1 cellular context compared by ENCODE assay signal in the genomic region with DNA sequence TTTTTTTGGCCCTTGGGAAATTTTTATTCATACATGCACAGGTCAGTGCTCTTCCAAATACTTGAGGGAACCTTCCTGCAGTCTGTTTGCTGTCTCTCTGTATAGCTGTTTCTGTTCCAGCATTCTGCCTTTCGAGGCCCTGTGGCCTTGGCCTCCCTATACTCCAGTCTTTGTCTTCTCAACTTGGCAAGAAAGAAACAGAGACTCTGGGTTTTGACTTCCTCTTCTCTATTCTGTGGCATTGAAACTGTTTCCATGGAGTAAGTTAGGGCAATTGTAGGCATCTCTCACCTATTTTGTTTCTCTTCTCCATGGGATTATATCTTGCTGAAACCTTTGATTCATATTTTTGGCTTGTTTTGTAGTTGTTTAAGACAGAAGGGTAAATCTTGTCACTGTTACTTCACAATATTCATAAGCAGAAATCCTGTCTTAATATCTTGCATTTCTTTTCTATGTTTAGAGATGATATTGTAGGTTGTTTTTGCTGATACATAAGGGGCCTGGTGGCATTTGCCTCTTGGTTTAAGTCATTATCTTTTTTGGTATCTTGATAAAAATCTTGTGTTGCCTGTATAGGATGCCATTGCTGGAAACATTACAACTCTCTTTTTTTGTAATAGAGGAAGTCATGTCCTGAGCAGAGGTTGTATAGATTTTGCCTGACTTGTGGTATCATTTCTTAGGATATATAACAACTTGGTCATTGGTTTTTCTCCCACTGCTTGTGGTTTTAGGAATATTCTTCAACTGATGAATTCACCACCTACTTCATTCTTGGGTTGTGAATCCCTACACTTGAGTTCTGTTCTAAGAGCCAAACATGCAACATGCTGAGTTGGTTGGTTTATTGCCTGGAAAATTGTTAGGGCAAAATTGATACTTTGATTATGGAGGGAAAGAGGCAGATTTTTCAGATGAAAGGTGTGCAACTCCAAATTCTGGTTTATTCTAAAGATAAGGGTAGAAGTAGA.
TF ChIP-seq lines count a peak whose summit lies in the region.

No MANE protein-coding gene starts in this region.

TF ChIP-seq in GM12878, 131 proteins besides CTCF, POLR2A, EP300 and RAD21 (continued from another document):
- TF ChIP-seq, protein P1, sequence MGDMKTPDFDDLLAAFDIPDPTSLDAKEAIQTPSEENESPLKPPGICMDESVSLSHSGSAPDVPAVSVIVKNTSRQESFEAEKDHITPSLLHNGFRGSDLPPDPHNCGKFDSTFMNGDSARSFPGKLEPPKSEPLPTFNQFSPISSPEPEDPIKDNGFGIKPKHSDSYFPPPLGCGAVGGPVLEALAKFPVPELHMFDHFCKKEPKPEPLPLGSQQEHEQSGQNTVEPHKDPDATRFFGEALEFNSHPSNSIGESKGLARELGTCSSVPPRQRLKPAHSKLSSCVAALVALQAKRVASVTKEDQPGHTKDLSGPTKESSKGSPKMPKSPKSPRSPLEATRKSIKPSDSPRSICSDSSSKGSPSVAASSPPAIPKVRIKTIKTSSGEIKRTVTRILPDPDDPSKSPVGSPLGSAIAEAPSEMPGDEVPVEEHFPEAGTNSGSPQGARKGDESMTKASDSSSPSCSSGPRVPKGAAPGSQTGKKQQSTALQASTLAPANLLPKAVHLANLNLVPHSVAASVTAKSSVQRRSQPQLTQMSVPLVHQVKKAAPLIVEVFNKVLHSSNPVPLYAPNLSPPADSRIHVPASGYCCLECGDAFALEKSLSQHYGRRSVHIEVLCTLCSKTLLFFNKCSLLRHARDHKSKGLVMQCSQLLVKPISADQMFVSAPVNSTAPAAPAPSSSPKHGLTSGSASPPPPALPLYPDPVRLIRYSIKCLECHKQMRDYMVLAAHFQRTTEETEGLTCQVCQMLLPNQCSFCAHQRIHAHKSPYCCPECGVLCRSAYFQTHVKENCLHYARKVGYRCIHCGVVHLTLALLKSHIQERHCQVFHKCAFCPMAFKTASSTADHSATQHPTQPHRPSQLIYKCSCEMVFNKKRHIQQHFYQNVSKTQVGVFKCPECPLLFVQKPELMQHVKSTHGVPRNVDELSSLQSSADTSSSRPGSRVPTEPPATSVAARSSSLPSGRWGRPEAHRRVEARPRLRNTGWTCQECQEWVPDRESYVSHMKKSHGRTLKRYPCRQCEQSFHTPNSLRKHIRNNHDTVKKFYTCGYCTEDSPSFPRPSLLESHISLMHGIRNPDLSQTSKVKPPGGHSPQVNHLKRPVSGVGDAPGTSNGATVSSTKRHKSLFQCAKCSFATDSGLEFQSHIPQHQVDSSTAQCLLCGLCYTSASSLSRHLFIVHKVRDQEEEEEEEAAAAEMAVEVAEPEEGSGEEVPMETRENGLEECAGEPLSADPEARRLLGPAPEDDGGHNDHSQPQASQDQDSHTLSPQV (IDR thresholded peaks at IDR 0.05) = no peak
- TF ChIP-seq WRNIP1 (IDR thresholded peaks at IDR 0.05; ENCODE audit: borderline replicate concordance, low read depth, low read length) (no peak), CHD2 (IDR thresholded peaks at IDR 0.05; ENCODE audit: borderline replicate concordance, low read depth, low read length) (no peak), ZNF24 (IDR thresholded peaks at IDR 0.05) (no peak), STAT3 (IDR thresholded peaks at IDR 0.05; ENCODE audit: low read depth, low read length) (no peak), ESRRA (IDR thresholded peaks at IDR 0.05; ENCODE audit: low read length) (no peak)
- TF ChIP-seq, protein P2, sequence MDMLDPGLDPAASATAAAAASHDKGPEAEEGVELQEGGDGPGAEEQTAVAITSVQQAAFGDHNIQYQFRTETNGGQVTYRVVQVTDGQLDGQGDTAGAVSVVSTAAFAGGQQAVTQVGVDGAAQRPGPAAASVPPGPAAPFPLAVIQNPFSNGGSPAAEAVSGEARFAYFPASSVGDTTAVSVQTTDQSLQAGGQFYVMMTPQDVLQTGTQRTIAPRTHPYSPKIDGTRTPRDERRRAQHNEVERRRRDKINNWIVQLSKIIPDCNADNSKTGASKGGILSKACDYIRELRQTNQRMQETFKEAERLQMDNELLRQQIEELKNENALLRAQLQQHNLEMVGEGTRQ (IDR thresholded peaks at IDR 0.05; ENCODE audit: borderline replicate concordance, low read depth, low read length) = no peak
